Comparison of ENCODE assay signal across 20 cellular contexts in genomic region chr17:36597866-36598777, GRCh38. TPM values are rescaled to one million over a fixed set of nuclear protein-coding genes. Genes with fewer than 3 reads are reported as not detected.
DNase-seq lines count a peak whose midpoint lies in the region; ATAC-seq, FAIRE-seq and TF ChIP-seq lines count a peak whose summit lies in the region.
"Had no signal": no experiment of that assay in that cellular context is flagged by ENCODE, and none has a peak within 500 bp of the region (broad histone marks: within the 10 kb centered on the region; RNA-seq: fewer than 3 reads in every experiment).

No MANE protein-coding gene starts in this region.

- no peaks in the 10 kb centered on the region for H3K9me3 Mint-ChIP-seq in IgD-negative memory B cell
- no peaks in the 10 kb centered on the region for H3K9me3 Mint-ChIP-seq in natural killer cell
- H3K9me3 Mint-ChIP-seq: CD8-positive, alpha-beta memory T cell had no signal

- H3K36me3 ChIP-seq in colonic mucosa = no peaks in the 10 kb centered on the region
- no peaks in the 10 kb centered on the region for H3K36me3 ChIP-seq in upper lobe of right lung

- H3K36me3 Mint-ChIP-seq in IgD-negative memory B cell (peaks cover 4% of the 10 kb centered on the region), natural killer cell (no peaks in the 10 kb centered on the region)

- H3K27ac Mint-ChIP-seq in IgD-negative memory B cell = peak overlapping the region in 1 of 3 donors; percentile 24
- no peak overlapping the region for H3K27ac Mint-ChIP-seq in natural killer cell

- ATAC-seq in natural killer cell (no peak), upper lobe of right lung (no peak), GM21381 (IDR thresholded peaks at IDR 0.05; ENCODE audit: unreplicated experiment) (no peak)
- ATAC-seq: HCT116, SK-N-SH treated with all-trans-retinoic acid at 6 μM for 48 hours had no signal

- intact Hi-C loops in colonic mucosa (cut with DNase I) (no loop called here), natural killer cell (cut with micrococcal nuclease) (no loop called here), upper lobe of right lung (cut with DNase I) (no loop called here)

- peak overlapping the region in 3 of 4 donors; percentile 12 to 88 (median 83) for H3K4me3 Mint-ChIP-seq in IgD-negative memory B cell
- peak overlapping the region; percentile 10 for H3K4me3 Mint-ChIP-seq in natural killer cell

- H3K4me1 Mint-ChIP-seq in IgD-negative memory B cell (peaks cover 5 to 10% (median 8%) of the 10 kb centered on the region in 3 donors), natural killer cell (peaks cover 20 to 24% of the 10 kb centered on the region in 2 donors)

- H3K9ac ChIP-seq in colonic mucosa (ENCODE audit: low read depth in 2 of 2, low read length in 2 of 2) = peak overlapping the region in 1 of 2 donors; percentile 60
- H3K9ac ChIP-seq: BLaER1 treated with 17β-estradiol and CSF1 and Interleukin-3, amounts not matched to agents 10 nM and 100 nM had no signal

- FAIRE-seq in urothelium cell line (lab: Jason Lieb, UNC) = no peak

- peaks cover 19% of the 10 kb centered on the region for H3K4me1 ChIP-seq in colonic mucosa
- H3K4me1 ChIP-seq in upper lobe of right lung = peaks cover 13% of the 10 kb centered on the region

- no peaks in the 10 kb centered on the region for H3K27me3 Mint-ChIP-seq in IgD-negative memory B cell
- H3K27me3 Mint-ChIP-seq in natural killer cell (ENCODE audit: low read depth in 2 of 2) = peaks cover 0 to 5% of the 10 kb centered on the region in 2 donors
- H3K27me3 Mint-ChIP-seq: CD8-positive, alpha-beta memory T cell had no signal

- peak overlapping the region; percentile 62 for H3K27ac ChIP-seq in colonic mucosa
- no peak overlapping the region for H3K27ac ChIP-seq in upper lobe of right lung
- H3K27ac ChIP-seq: BLaER1 treated with 17β-estradiol and CSF1 and Interleukin-3, amounts not matched to agents 10 nM and 100 nM had no signal

- in situ Hi-C loops in KBM-7 (cut with MboI; ENCODE audit: low pct_unique_long_range_greater_than_20kb, low sequenced_read_pairs) = no loop called here

- H3K27me3 ChIP-seq in colonic mucosa (no peaks in the 10 kb centered on the region), upper lobe of right lung (no peaks in the 10 kb centered on the region)
- H3K27me3 ChIP-seq: BLaER1 treated with 17β-estradiol and CSF1 and Interleukin-3, amounts not matched to agents 10 nM and 100 nM had no signal

- TF ChIP-seq CTCF in colonic mucosa (IDR thresholded peaks at IDR 0.05) (no peak), natural killer cell (IDR thresholded peaks at IDR 0.05) (no peak), upper lobe of right lung (IDR thresholded peaks at IDR 0.05) (no peak)

- H3K4me3 ChIP-seq in colonic mucosa (no peak overlapping the region), upper lobe of right lung (no peak overlapping the region)
- H3K4me3 ChIP-seq: BLaER1 treated with 17β-estradiol and CSF1 and Interleukin-3, amounts not matched to agents 10 nM and 100 nM had no signal

- DNase-seq in colonic mucosa (no peak), natural killer cell (no peak), upper lobe of right lung (peak; percentile 13), urothelium cell line (ENCODE audit: low spot score) (no peak), KBM-7 (no peak)
- DNase-seq: CD8-positive, alpha-beta memory T cell; DMS79 treated with DMSO at 0.1 percent for 48 hours; GOT3; KG1; NCI-H187; NCI-H2107; NCI-H2227 treated with DMSO at 0.1 percent for 48 hours; NCI-H524; RPMI8226; SIG-M5 had no signal

- H3K9me3 ChIP-seq in colonic mucosa = no peaks in the 10 kb centered on the region
- H3K9me3 ChIP-seq in upper lobe of right lung = no peaks in the 10 kb centered on the region
- H3K9me3 ChIP-seq: BLaER1 treated with 17β-estradiol and CSF1 and Interleukin-3, amounts not matched to agents 10 nM and 100 nM had no signal

RNA-seq across cellular contexts. Expression of gene MRM1, which starts 3.3 kb away (rescaled TPM):
- 10.1 TPM for polyA plus RNA-seq in IgD-negative memory B cell
- total RNA-seq in colonic mucosa (10 to 100 TPM in 1 of 2 donors, 1 to 10 TPM in 1; 6.2 to 26.5 TPM), natural killer cell (1 to 10 TPM; 1.3 to 2.8 (median 1.7) TPM), upper lobe of right lung (5.6 TPM)

RNA-seq across cellular contexts. Expression of gene DHRS11, which starts 6.4 kb away (rescaled TPM):
- 2.8 TPM for polyA plus RNA-seq in IgD-negative memory B cell
- total RNA-seq in colonic mucosa (100 to 1,000 TPM; 147 to 191 TPM), natural killer cell (1 to 10 TPM; 2.7 to 6.0 (median 4.9) TPM), upper lobe of right lung (5.7 TPM)

RNA-seq across cellular contexts. Expression of gene GGNBP2, which starts 53.4 kb away (rescaled TPM):
- polyA plus RNA-seq in IgD-negative memory B cell = 84.9 TPM
- total RNA-seq in colonic mucosa (10 to 100 TPM; 67.6 to 81.0 TPM), natural killer cell (100 to 1,000 TPM; 183 to 233 (median 197) TPM), upper lobe of right lung (81.7 TPM)

Comparison
In these comparisons a context has a peak if more than half of its experiments do, and no peak if none do; other contexts are left out.
1. RNA of gene DHRS11, which starts 6.4 kb away (total RNA-seq): 147 to 191 TPM in colonic mucosa; 5.7 TPM in upper lobe of right lung (single experiment) and 2.7 to 6.0 TPM in natural killer cell; every median in the first group is over 10 times any median in the second.